In the genomic region with DNA sequence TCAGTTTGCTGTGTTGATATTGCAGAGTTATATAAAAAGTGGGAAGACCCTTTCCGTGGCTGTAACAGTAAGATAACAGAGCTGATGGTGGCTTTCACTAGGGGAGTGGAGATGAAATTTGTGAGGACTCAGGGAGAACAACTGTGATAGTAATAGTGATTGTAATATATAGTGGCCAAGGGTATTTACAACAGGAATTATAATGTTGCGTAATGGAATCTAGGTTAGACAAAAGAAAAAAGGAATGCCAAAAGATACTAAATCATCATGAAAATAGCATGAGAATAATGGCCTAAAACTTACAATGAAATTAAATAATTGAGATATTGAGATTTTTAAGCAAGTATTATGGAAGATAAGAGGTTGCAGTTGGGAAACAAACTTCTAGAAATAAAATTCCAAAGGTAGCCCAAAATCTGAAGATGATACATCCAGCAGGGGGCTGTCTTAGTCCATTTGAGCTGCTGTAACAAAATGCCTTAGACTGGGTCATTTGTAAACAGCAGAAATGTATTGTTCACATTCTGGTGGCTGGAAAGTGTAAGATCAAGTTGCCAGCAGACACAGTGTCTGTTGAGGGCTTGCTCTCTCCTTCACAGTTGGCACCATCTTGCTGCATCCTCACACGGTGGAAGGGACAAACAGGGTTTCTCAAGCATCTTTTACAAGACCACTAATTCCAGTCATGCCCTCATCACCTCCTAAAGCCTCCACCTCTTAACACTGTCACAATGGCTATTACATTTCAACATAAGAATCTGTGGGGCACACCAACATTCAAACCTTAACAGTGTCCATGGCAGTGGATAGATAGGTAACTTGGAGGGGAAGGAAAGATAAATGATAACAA, we compare ENCODE assay signal across 7 cellular contexts.
DNase-seq lines count a peak whose midpoint lies in the region; ATAC-seq and TF ChIP-seq lines count a peak whose summit lies in the region.

No MANE protein-coding gene starts in this region.

- no peak overlapping the region for H3K4me3 Mint-ChIP-seq in brain
- no peak overlapping the region for H3K4me3 Mint-ChIP-seq in stimulated activated memory B cell treated with anti-CD40 and anti-IgM and Interleukin-4, amounts not matched to agents 10 μg/mL and 1 μg/mL and 100 μg/mL, for 72 hours
- H3K4me3 Mint-ChIP-seq in natural killer cell treated with Interleukin-12 subunit alpha and Interleukin-12 subunit beta and Interleukin-15 and Interleukin-18, amount 100 ng/mL, for 72 hours: no peak overlapping the region

- H3K36me3 Mint-ChIP-seq in brain: no peaks in the 10 kb centered on the region
- no peaks in the 10 kb centered on the region for H3K36me3 Mint-ChIP-seq in stimulated activated memory B cell treated with anti-CD40 and anti-IgM and Interleukin-4, amounts not matched to agents 10 μg/mL and 1 μg/mL and 100 μg/mL, for 72 hours
- H3K36me3 Mint-ChIP-seq in natural killer cell treated with Interleukin-12 subunit alpha and Interleukin-12 subunit beta and Interleukin-15 and Interleukin-18, amount 100 ng/mL, for 72 hours: no peaks in the 10 kb centered on the region

- peak overlapping the region in 1 of 5 experiments; percentile 2 for H3K27ac Mint-ChIP-seq in brain
- peak overlapping the region; percentile 49 for H3K27ac Mint-ChIP-seq in stimulated activated memory B cell treated with anti-CD40 and anti-IgM and Interleukin-4, amounts not matched to agents 10 μg/mL and 1 μg/mL and 100 μg/mL, for 72 hours
- no peak overlapping the region for H3K27ac Mint-ChIP-seq in natural killer cell treated with Interleukin-12 subunit alpha and Interleukin-12 subunit beta and Interleukin-15 and Interleukin-18, amount 100 ng/mL, for 72 hours

- H3K9me3 Mint-ChIP-seq in brain: peaks cover 0 to 6% (median 0%) of the 10 kb centered on the region in 5 experiments
- no peaks in the 10 kb centered on the region for H3K9me3 Mint-ChIP-seq in stimulated activated memory B cell treated with anti-CD40 and anti-IgM and Interleukin-4, amounts not matched to agents 10 μg/mL and 1 μg/mL and 100 μg/mL, for 72 hours
- peaks cover 3% of the 10 kb centered on the region for H3K9me3 Mint-ChIP-seq in natural killer cell treated with Interleukin-12 subunit alpha and Interleukin-12 subunit beta and Interleukin-15 and Interleukin-18, amount 100 ng/mL, for 72 hours

- H3K27me3 Mint-ChIP-seq in brain: peaks cover 4% of the 10 kb centered on the region
- no peaks in the 10 kb centered on the region for H3K27me3 Mint-ChIP-seq in stimulated activated memory B cell treated with anti-CD40 and anti-IgM and Interleukin-4, amounts not matched to agents 10 μg/mL and 1 μg/mL and 100 μg/mL, for 72 hours
- no peaks in the 10 kb centered on the region for H3K27me3 Mint-ChIP-seq in natural killer cell treated with Interleukin-12 subunit alpha and Interleukin-12 subunit beta and Interleukin-15 and Interleukin-18, amount 100 ng/mL, for 72 hours

- H3K4me1 Mint-ChIP-seq in brain: peaks cover 6% of the 10 kb centered on the region
- peaks cover 23% of the 10 kb centered on the region for H3K4me1 Mint-ChIP-seq in stimulated activated memory B cell treated with anti-CD40 and anti-IgM and Interleukin-4, amounts not matched to agents 10 μg/mL and 1 μg/mL and 100 μg/mL, for 72 hours
- no peaks in the 10 kb centered on the region for H3K4me1 Mint-ChIP-seq in natural killer cell treated with Interleukin-12 subunit alpha and Interleukin-12 subunit beta and Interleukin-15 and Interleukin-18, amount 100 ng/mL, for 72 hours (ENCODE audit: low read depth in 2 of 2)

- DNase-seq in NCI-H1092 (lab: John Stamatoyannopoulos, UW): peak; percentile 9
- no peak for DNase-seq in T1000 (lab: John Stamatoyannopoulos, UW)
- no peak for DNase-seq in natural killer cell treated with Interleukin-12 subunit alpha and Interleukin-12 subunit beta and Interleukin-15 and Interleukin-18, amount 100 ng/mL, for 72 hours (ENCODE audit: low spot score)

- ATAC-seq in GM18861 (IDR thresholded peaks at IDR 0.05; ENCODE audit: unreplicated experiment) (peak; percentile 54), HG02623 (IDR thresholded peaks at IDR 0.05; ENCODE audit: unreplicated experiment) (peak; percentile 78)
- ATAC-seq in stimulated activated memory B cell treated with anti-CD40 and anti-IgM and Interleukin-4, amounts not matched to agents 10 μg/mL and 1 μg/mL and 100 μg/mL, for 72 hours: peak; percentile 66
- no peak for ATAC-seq in natural killer cell treated with Interleukin-12 subunit alpha and Interleukin-12 subunit beta and Interleukin-15 and Interleukin-18, amount 100 ng/mL, for 72 hours

- TF ChIP-seq CTCF in brain (conservative IDR thresholded peaks at IDR 0.05): peak; percentile 57 to 61

Comparison
In these comparisons a context has a peak if more than half of its experiments do, and no peak if none do; other contexts are left out.
1. ATAC-seq: peak in GM18861 (single experiment), HG02623 (single experiment) and stimulated activated memory B cell treated with anti-CD40 and anti-IgM and Interleukin-4, amounts not matched to agents 10 μg/mL and 1 μg/mL and 100 μg/mL, for 72 hours (single experiment); none in natural killer cell treated with Interleukin-12 subunit alpha and Interleukin-12 subunit beta and Interleukin-15 and Interleukin-18, amount 100 ng/mL, for 72 hours (0 of 2).